1 cellular context compared by ENCODE assay signal in the genomic region with DNA sequence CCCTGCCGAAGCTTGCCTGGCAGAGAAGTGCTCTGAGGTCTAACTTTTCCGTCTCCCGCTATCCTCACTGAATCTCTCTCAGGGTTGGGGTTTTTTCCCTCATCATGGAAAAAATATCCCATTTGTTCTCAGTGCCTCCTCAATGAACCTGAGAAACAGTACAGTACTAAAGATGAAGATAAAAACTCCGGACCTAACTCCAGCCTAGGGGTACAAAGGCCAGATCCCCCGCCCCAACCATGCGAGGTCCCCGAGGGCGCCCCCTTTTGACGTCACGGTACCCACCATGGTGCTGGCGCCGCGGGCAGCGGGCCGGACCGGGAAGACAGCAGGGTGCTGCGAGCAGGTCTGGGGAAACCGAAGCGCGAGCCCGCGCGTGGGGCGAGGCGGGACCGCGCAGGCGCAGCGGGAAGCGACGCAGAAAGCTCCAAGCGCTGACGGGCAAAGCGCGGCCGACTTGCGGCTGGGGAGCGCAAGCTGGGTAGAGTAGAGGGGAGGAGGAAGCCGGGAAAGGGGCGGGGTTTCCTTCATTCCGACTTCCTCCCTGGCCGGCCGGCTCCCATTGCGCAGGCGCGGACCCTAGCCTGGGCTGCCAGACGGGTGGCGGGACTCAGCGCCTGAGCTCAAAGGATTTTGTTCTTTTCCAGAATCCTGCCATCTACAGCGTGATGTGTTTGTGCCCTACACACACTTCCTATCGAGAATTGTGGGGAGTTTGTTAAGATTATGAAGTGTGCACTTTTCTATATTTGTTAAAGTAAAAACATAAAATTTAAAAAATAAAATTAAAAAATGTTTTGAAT.
TF ChIP-seq lines count a peak whose summit lies in the region.

A gene (minus strand): TSS at position 497 of the 803 bp plus-strand sequence. CDS start 209 bp downstream, at position 288.

TF ChIP-seq in HEK293, 187 proteins besides CTCF, POLR2A, EP300 and RAD21 (continued from another document and continues in another):
- TF ChIP-seq, protein P1, sequence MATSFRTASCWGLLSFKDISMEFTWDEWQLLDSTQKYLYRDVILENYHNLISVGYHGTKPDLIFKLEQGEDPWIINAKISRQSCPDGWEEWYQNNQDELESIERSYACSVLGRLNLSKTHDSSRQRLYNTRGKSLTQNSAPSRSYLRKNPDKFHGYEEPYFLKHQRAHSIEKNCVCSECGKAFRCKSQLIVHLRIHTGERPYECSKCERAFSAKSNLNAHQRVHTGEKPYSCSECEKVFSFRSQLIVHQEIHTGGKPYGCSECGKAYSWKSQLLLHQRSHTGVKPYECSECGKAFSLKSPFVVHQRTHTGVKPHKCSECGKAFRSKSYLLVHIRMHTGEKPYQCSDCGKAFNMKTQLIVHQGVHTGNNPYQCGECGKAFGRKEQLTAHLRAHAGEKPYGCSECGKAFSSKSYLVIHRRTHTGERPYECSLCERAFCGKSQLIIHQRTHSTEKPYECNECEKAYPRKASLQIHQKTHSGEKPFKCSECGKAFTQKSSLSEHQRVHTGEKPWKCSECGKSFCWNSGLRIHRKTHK (tag by site-specific recombination; IDR thresholded peaks at IDR 0.05): no peak
- TF ChIP-seq, protein P2, sequence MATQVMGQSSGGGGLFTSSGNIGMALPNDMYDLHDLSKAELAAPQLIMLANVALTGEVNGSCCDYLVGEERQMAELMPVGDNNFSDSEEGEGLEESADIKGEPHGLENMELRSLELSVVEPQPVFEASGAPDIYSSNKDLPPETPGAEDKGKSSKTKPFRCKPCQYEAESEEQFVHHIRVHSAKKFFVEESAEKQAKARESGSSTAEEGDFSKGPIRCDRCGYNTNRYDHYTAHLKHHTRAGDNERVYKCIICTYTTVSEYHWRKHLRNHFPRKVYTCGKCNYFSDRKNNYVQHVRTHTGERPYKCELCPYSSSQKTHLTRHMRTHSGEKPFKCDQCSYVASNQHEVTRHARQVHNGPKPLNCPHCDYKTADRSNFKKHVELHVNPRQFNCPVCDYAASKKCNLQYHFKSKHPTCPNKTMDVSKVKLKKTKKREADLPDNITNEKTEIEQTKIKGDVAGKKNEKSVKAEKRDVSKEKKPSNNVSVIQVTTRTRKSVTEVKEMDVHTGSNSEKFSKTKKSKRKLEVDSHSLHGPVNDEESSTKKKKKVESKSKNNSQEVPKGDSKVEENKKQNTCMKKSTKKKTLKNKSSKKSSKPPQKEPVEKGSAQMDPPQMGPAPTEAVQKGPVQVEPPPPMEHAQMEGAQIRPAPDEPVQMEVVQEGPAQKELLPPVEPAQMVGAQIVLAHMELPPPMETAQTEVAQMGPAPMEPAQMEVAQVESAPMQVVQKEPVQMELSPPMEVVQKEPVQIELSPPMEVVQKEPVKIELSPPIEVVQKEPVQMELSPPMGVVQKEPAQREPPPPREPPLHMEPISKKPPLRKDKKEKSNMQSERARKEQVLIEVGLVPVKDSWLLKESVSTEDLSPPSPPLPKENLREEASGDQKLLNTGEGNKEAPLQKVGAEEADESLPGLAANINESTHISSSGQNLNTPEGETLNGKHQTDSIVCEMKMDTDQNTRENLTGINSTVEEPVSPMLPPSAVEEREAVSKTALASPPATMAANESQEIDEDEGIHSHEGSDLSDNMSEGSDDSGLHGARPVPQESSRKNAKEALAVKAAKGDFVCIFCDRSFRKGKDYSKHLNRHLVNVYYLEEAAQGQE (tag by site-specific recombination; IDR thresholded peaks at IDR 0.05): peak; percentile 50; the same call in 1 of the 2 replicates
- no peak for TF ChIP-seq ZNF654 (tag by site-specific recombination; IDR thresholded peaks at IDR 0.05; ENCODE audit: low read depth)
- no peak for TF ChIP-seq ZSCAN23 (tag by site-specific recombination; IDR thresholded peaks at IDR 0.05)
- TF ChIP-seq ZBTB17 (tag by site-specific recombination; IDR thresholded peaks at IDR 0.05): peak; percentile 83
- TF ChIP-seq MEIS1 (CRISPR knock-in tag; IDR thresholded peaks at IDR 0.05; ENCODE audit: borderline replicate concordance): no peak
- TF ChIP-seq ZNF24 (tag by site-specific recombination; IDR thresholded peaks at IDR 0.05): 0 out of 2 replicates have a peak, but pooled peaks have one; percentile 5
- no peak for TF ChIP-seq ZNF112 (tag by site-specific recombination; IDR thresholded peaks at IDR 0.05)
- TF ChIP-seq, protein P3, sequence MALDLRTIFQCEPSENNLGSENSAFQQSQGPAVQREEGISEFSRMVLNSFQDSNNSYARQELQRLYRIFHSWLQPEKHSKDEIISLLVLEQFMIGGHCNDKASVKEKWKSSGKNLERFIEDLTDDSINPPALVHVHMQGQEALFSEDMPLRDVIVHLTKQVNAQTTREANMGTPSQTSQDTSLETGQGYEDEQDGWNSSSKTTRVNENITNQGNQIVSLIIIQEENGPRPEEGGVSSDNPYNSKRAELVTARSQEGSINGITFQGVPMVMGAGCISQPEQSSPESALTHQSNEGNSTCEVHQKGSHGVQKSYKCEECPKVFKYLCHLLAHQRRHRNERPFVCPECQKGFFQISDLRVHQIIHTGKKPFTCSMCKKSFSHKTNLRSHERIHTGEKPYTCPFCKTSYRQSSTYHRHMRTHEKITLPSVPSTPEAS (tag by site-specific recombination; IDR thresholded peaks at IDR 0.05): no peak
- TF ChIP-seq ZNF621 (tag by site-specific recombination; IDR thresholded peaks at IDR 0.05): no peak
- peak; percentile 60; the same call in 1 of the 2 replicates for TF ChIP-seq ZBTB20 (tag by site-specific recombination; IDR thresholded peaks at IDR 0.05)
- TF ChIP-seq ZNF248 (tag by site-specific recombination; IDR thresholded peaks at IDR 0.05): no peak
- peak; percentile 93 for TF ChIP-seq ZNF76 (tag by site-specific recombination; IDR thresholded peaks at IDR 0.05; ENCODE audit: borderline replicate concordance, low read depth)
- TF ChIP-seq, protein P4, sequence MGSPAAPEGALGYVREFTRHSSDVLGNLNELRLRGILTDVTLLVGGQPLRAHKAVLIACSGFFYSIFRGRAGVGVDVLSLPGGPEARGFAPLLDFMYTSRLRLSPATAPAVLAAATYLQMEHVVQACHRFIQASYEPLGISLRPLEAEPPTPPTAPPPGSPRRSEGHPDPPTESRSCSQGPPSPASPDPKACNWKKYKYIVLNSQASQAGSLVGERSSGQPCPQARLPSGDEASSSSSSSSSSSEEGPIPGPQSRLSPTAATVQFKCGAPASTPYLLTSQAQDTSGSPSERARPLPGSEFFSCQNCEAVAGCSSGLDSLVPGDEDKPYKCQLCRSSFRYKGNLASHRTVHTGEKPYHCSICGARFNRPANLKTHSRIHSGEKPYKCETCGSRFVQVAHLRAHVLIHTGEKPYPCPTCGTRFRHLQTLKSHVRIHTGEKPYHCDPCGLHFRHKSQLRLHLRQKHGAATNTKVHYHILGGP (tag by site-specific recombination; IDR thresholded peaks at IDR 0.05): no peak
- TF ChIP-seq KLF8 (tag by site-specific recombination; IDR thresholded peaks at IDR 0.05): peak; percentile 66; the same call in 1 of the 2 replicates
- no peak for TF ChIP-seq FEZF1 (tag by site-specific recombination; IDR thresholded peaks at IDR 0.05)
- TF ChIP-seq, protein P5, sequence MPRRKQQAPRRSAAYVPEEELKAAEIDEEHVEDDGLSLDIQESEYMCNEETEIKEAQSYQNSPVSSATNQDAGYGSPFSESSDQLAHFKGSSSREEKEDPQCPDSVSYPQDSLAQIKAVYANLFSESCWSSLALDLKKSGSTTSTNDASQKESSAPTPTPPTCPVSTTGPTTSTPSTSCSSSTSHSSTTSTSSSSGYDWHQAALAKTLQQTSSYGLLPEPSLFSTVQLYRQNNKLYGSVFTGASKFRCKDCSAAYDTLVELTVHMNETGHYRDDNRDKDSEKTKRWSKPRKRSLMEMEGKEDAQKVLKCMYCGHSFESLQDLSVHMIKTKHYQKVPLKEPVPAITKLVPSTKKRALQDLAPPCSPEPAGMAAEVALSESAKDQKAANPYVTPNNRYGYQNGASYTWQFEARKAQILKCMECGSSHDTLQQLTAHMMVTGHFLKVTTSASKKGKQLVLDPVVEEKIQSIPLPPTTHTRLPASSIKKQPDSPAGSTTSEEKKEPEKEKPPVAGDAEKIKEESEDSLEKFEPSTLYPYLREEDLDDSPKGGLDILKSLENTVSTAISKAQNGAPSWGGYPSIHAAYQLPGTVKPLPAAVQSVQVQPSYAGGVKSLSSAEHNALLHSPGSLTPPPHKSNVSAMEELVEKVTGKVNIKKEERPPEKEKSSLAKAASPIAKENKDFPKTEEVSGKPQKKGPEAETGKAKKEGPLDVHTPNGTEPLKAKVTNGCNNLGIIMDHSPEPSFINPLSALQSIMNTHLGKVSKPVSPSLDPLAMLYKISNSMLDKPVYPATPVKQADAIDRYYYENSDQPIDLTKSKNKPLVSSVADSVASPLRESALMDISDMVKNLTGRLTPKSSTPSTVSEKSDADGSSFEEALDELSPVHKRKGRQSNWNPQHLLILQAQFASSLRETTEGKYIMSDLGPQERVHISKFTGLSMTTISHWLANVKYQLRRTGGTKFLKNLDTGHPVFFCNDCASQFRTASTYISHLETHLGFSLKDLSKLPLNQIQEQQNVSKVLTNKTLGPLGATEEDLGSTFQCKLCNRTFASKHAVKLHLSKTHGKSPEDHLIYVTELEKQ (tag by site-specific recombination; IDR thresholded peaks at IDR 0.05; ENCODE audit: borderline replicate concordance): no peak
- TF ChIP-seq KLF1 (tag by site-specific recombination; IDR thresholded peaks at IDR 0.05): peak; percentile 35; the same call in 1 of the 2 replicates
- peak; percentile 45; the same call in 1 of the 2 replicates for TF ChIP-seq ZNF2 (tag by site-specific recombination; IDR thresholded peaks at IDR 0.05)
- TF ChIP-seq, protein P6, sequence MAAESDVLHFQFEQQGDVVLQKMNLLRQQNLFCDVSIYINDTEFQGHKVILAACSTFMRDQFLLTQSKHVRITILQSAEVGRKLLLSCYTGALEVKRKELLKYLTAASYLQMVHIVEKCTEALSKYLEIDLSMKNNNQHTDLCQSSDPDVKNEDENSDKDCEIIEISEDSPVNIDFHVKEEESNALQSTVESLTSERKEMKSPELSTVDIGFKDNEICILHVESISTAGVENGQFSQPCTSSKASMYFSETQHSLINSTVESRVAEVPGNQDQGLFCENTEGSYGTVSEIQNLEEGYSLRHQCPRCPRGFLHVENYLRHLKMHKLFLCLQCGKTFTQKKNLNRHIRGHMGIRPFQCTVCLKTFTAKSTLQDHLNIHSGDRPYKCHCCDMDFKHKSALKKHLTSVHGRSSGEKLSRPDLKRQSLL (tag by site-specific recombination; IDR thresholded peaks at IDR 0.05): no peak
- no peak for TF ChIP-seq ZNF555 (tag by site-specific recombination; conservative IDR thresholded peaks at IDR 0.05)
- TF ChIP-seq, protein P7, sequence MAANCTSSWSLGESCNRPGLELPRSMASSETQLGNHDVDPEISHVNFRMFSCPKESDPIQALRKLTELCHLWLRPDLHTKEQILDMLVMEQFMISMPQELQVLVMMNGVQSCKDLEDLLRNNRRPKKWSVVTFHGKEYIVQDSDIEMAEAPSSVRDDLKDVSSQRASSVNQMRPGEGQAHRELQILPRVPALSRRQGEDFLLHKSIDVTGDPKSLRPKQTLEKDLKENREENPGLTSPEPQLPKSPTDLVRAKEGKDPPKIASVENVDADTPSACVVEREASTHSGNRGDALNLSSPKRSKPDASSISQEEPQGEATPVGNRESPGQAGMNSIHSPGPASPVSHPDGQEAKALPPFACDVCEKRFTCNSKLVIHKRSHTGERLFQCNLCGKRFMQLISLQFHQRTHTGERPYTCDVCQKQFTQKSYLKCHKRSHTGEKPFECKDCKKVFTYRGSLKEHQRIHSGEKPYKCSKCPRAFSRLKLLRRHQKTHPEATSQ (tag by site-specific recombination; IDR thresholded peaks at IDR 0.05): no peak
- no peak for TF ChIP-seq SCRT1 (tag by site-specific recombination; IDR thresholded peaks at IDR 0.05; ENCODE audit: borderline replicate concordance)
- peak; percentile 53; the same call in 1 of the 2 replicates for TF ChIP-seq ZNF394 (tag by site-specific recombination; IDR thresholded peaks at IDR 0.05; ENCODE audit: borderline replicate concordance)
- no peak for TF ChIP-seq ZNF311 (tag by site-specific recombination; IDR thresholded peaks at IDR 0.05; ENCODE audit: borderline replicate concordance)
- no peak for TF ChIP-seq ZNF140 (tag by site-specific recombination; IDR thresholded peaks at IDR 0.05)
- TF ChIP-seq ZNF16 (tag by site-specific recombination; IDR thresholded peaks at IDR 0.05; ENCODE audit: low read depth): no peak
- peak; percentile 70; the same call in 1 of the 2 replicates for TF ChIP-seq YY1 (tag by site-specific recombination; IDR thresholded peaks at IDR 0.05)
- TF ChIP-seq, protein P8, sequence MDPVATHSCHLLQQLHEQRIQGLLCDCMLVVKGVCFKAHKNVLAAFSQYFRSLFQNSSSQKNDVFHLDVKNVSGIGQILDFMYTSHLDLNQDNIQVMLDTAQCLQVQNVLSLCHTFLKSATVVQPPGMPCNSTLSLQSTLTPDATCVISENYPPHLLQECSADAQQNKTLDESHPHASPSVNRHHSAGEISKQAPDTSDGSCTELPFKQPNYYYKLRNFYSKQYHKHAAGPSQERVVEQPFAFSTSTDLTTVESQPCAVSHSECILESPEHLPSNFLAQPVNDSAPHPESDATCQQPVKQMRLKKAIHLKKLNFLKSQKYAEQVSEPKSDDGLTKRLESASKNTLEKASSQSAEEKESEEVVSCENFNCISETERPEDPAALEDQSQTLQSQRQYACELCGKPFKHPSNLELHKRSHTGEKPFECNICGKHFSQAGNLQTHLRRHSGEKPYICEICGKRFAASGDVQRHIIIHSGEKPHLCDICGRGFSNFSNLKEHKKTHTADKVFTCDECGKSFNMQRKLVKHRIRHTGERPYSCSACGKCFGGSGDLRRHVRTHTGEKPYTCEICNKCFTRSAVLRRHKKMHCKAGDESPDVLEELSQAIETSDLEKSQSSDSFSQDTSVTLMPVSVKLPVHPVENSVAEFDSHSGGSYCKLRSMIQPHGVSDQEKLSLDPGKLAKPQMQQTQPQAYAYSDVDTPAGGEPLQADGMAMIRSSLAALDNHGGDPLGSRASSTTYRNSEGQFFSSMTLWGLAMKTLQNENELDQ (tag by site-specific recombination; IDR thresholded peaks at IDR 0.05; ENCODE audit: low read depth): no peak
- TF ChIP-seq SP2 (tag by site-specific recombination; IDR thresholded peaks at IDR 0.05): peak; percentile 92
- no peak for TF ChIP-seq ZNF558 (tag by site-specific recombination; IDR thresholded peaks at IDR 0.05)
- TF ChIP-seq GLIS1 (tag by site-specific recombination; IDR thresholded peaks at IDR 0.05): peak; percentile 44
- TF ChIP-seq ZNF426 (tag by site-specific recombination; IDR thresholded peaks at IDR 0.05): no peak
- no peak for TF ChIP-seq ZNF404 (tag by site-specific recombination; IDR thresholded peaks at IDR 0.05)
- no peak for TF ChIP-seq KLF7 (tag by site-specific recombination; IDR thresholded peaks at IDR 0.05; ENCODE audit: borderline replicate concordance)
- TF ChIP-seq ZNF658 (tag by site-specific recombination; IDR thresholded peaks at IDR 0.05): no peak
- TF ChIP-seq ZNF473 (tag by site-specific recombination; IDR thresholded peaks at IDR 0.05): no peak
- TF ChIP-seq ZNF585B (tag by site-specific recombination; IDR thresholded peaks at IDR 0.05): no peak
